Comparison of ENCODE assay signal across 13 cellular contexts in the genomic region with DNA sequence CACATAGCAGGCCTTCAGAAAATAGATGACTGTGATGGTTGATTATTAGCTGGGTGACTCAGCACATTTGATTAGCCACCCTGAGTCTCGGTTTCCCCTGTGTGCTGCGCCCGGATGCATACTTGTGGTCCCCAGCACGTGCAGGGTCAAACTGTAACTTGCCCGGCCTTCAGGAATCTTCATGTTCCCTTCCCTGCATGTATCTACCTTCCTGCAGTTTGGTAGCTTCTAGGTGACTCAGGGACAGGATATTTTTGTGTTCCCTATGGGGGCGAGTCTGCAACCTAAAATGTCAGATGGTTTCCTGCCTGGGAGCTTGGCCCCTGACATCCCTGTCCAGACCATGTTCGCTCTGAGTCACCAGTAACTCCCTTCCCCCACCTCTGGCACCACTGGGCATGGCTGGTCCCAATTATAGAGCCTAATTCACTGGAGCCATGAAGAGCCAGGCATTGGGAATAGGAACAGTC. TPM values are rescaled to one million over a fixed set of nuclear protein-coding genes. Genes with fewer than 3 reads are reported as not detected.
DNase-seq lines count a peak whose midpoint lies in the region; ATAC-seq and TF ChIP-seq lines count a peak whose summit lies in the region.
"Had no signal": no experiment of that assay in that cellular context is flagged by ENCODE, and none has a peak within 500 bp of the region (broad histone marks: within the 10 kb centered on the region; RNA-seq: fewer than 3 reads in every experiment).

No MANE protein-coding gene starts in this region.

- intact Hi-C loops in psoas muscle (cut with DNase I) = no loop called here

- peaks cover 7% of the 10 kb centered on the region for H3K4me1 ChIP-seq in psoas muscle
- H3K4me1 ChIP-seq: pancreas had no signal

- 72 to 79% (median 78%) methylated on average over 7 of the region's 7 CpGs for WGBS in psoas muscle, 3 donors

- TF ChIP-seq CTCF in epithelial cell of proximal tubule (conservative IDR thresholded peaks at IDR 0.05; ENCODE audit: low read depth, low read length) (no peak), psoas muscle (IDR thresholded peaks at IDR 0.05) (no peak)

- no peak overlapping the region for H3K4me3 ChIP-seq in epithelial cell of proximal tubule (ENCODE audit: low read depth, low read length)
- H3K4me3 ChIP-seq in psoas muscle = no peak overlapping the region
- H3K4me3 ChIP-seq: pancreas had no signal

- no peaks in the 10 kb centered on the region for H3K36me3 ChIP-seq in psoas muscle (ENCODE audit: insufficient read depth in 1 of 2, low read depth in 1 of 2)
- H3K36me3 ChIP-seq: pancreas had no signal

- DNase-seq in GM03348 (ENCODE audit: low spot score) (peak; percentile 49), LHCN-M2 (ENCODE audit: low read depth) (peak; percentile 85), epithelial cell of proximal tubule (ENCODE audit: low read depth) (peak; percentile 71), psoas muscle (peak in 1 of 2 donors; percentile 51)
- no peak for DNase-seq in stimulated activated CD4-positive, alpha-beta T cell treated with anti-CD3 and anti-CD28 coated beads, Interleukin-4, amount 100 ng/mL, for 24 hours
- DNase-seq: activated CD4-positive, alpha-beta T cell treated with anti-CD3 and anti-CD28 coated beads for 1 hour; NCI-H1048; NCI-H510A; pancreas; SHP77 treated with DMSO at 0.1 percent for 48 hours; stimulated activated CD4-positive, alpha-beta T cell treated with anti-CD3 and anti-CD28 coated beads, Interleukin-4, amount 100 ng/mL, for 4 hours had no signal

- no peak overlapping the region for H3K27ac ChIP-seq in psoas muscle
- H3K27ac ChIP-seq: pancreas had no signal

- peaks cover 4% of the 10 kb centered on the region for H3K9me3 ChIP-seq in psoas muscle
- H3K9me3 ChIP-seq: pancreas had no signal

- peak; percentile 72 to 87 (median 79) for ATAC-seq in psoas muscle
- no peak for ATAC-seq in HG02623 (IDR thresholded peaks at IDR 0.05; ENCODE audit: unreplicated experiment)
- ATAC-seq in GM18873 (IDR thresholded peaks at IDR 0.05; ENCODE audit: low FRiP score, unreplicated experiment) = no peak
- ATAC-seq: pancreas had no signal

- H3K27me3 ChIP-seq in psoas muscle (ENCODE audit: insufficient read depth in 3 of 3, low read length in 2 of 3) = peaks cover 0 to 10% (median 0%) of the 10 kb centered on the region in 3 donors
- H3K27me3 ChIP-seq: pancreas had no signal

RNA-seq across cellular contexts. Expression of gene PTGS1, which starts 13.2 kb away (rescaled TPM):
- total RNA-seq in LHCN-M2 (2014; rRNA removed) (1.7 TPM in 2 replicates), epithelial cell of proximal tubule (2.2 and 6.0 TPM in 2 replicates), psoas muscle (1 to 10 TPM in 3 of 4 donors, under 1 TPM in 1; 0.78 to 3.8 (median 1.8) TPM)
- polyA plus RNA-seq in LHCN-M2 (2012) = 1.1 TPM
- 1 to 10 TPM in 1 of 3 donors, under 1 TPM in 2; 0.56 to 5.6 (median 0.62) TPM for polyA plus RNA-seq in psoas muscle

Comparison
In these comparisons a context has a peak if more than half of its experiments do, and no peak if none do; other contexts are left out.
1. ATAC-seq: peak in psoas muscle (4 of 4); none in HG02623 (single experiment) and GM18873 (single experiment).